8 cellular contexts compared by ENCODE assay signal in genomic region chr1:23619299-23620188, GRCh38.
DNase-seq lines count a peak whose midpoint lies in the region; ATAC-seq and TF ChIP-seq lines count a peak whose summit lies in the region.

No MANE protein-coding gene starts in this region.

- peaks cover 0 to 33% (median 0%) of the 10 kb centered on the region in 4 donors for H3K27me3 ChIP-seq in esophagus squamous epithelium

- DNase-seq in ELF-1 (ENCODE audit: low read depth, low spot score) (peak; percentile 72), NCI-H2196 treated with DMSO at 0.1 percent for 48 hours (lab: John Stamatoyannopoulos, UW; ENCODE audit: unreplicated experiment) (peak; percentile 69), esophagus squamous epithelium (lab: John Stamatoyannopoulos, UW) (no peak), renal cortical epithelial cell (ENCODE audit: low read depth) (peak; percentile 65), NCI-H446 treated with DMSO at 0.1 percent for 48 hours (lab: John Stamatoyannopoulos, UW) (no peak), foreskin melanocyte (no peak)
- DNase-seq in activated CD8-positive, alpha-beta memory T cell treated with anti-CD3 and anti-CD28 coated beads, Interleukin-2, amount 50 U/mL, for 1 hour (ENCODE audit: extremely low read depth) = peak; percentile 57

- H3K4me1 ChIP-seq in esophagus squamous epithelium = peaks cover 0 to 16% (median 5%) of the 10 kb centered on the region in 3 donors

- H3K36me3 ChIP-seq in esophagus squamous epithelium = no peaks in the 10 kb centered on the region

- no peak for TF ChIP-seq CTCF in esophagus squamous epithelium (IDR thresholded peaks at IDR 0.05)

- TF ChIP-seq POLR2A in esophagus squamous epithelium (IDR thresholded peaks at IDR 0.05) = no peak

- ATAC-seq in HG02678 (IDR thresholded peaks at IDR 0.05; ENCODE audit: unreplicated experiment) = peak; percentile 67

- H3K4me3 ChIP-seq in esophagus squamous epithelium = peak overlapping the region; percentile 11 to 62 (median 31)

- H3K9me3 ChIP-seq in esophagus squamous epithelium = no peaks in the 10 kb centered on the region

- WGBS in esophagus squamous epithelium, 2 donors = 13 to 25% methylated on average over 4 to 12 of the region's 58 CpGs

- intact Hi-C loops in esophagus squamous epithelium (cut with DNase I) = no loop called here

- H3K27ac ChIP-seq in esophagus squamous epithelium = peak overlapping the region in 1 of 4 donors; percentile 26

Comparison
In these comparisons a context has a peak if more than half of its experiments do, and no peak if none do; other contexts are left out.
1. DNase-seq: peak in ELF-1 (single experiment), NCI-H2196 treated with DMSO at 0.1 percent for 48 hours (single experiment), activated CD8-positive, alpha-beta memory T cell treated with anti-CD3 and anti-CD28 coated beads, Interleukin-2, amount 50 U/mL, for 1 hour (single experiment) and renal cortical epithelial cell (single experiment); none in esophagus squamous epithelium (single experiment), NCI-H446 treated with DMSO at 0.1 percent for 48 hours (single experiment) and foreskin melanocyte (single experiment).